Comparison of ENCODE assay signal across 14 cellular contexts in genomic region chr1:117673405-117673804, GRCh38.
DNase-seq lines count a peak whose midpoint lies in the region; ATAC-seq, FAIRE-seq and TF ChIP-seq lines count a peak whose summit lies in the region.
"Had no signal": no experiment of that assay in that cellular context is flagged by ENCODE, and none has a peak within 500 bp of the region (broad histone marks: within the 10 kb centered on the region; RNA-seq: fewer than 3 reads in every experiment).

No MANE protein-coding gene starts in this region.

- no peak for TF ChIP-seq POLR2A in breast epithelium (IDR thresholded peaks at IDR 0.05)

- no peaks in the 10 kb centered on the region for H3K36me3 ChIP-seq in breast epithelium
- H3K36me3 ChIP-seq in naive thymus-derived CD4-positive, alpha-beta T cell (ENCODE audit: control insufficient read depth in 2 of 3, insufficient read depth in 3 of 3, low read length in 3 of 3), result no peaks in the 10 kb centered on the region

- CTCF ChIA-PET in MCF 10A (lab: Yijun Ruan, JAX), result interaction anchor here (0.7 to 1.5 kb wide), 3 partner anchors 13 to 202 kb away, joined by 3 to 5 read pairs (median 4); no protein-coding TSS in a partner anchor
- CTCF ChIA-PET in naive thymus-derived CD4-positive, alpha-beta T cell (lab: Charles Lee), result interaction anchor here (0.9 to 10.2 kb wide), 9 partner anchors 8 to 144 kb away, joined by 3 to 118 read pairs (median 4); partner anchors contain the start of gene TENT5C

- FAIRE-seq in RCC 7860 (lab: Jason Lieb, UNC), result no peak
- FAIRE-seq: urothelium cell line had no signal

- peaks cover 10% of the 10 kb centered on the region for H3K27me3 Mint-ChIP-seq in MCF 10A (ENCODE audit: insufficient read depth, unreplicated experiment)
- H3K27me3 Mint-ChIP-seq in naive thymus-derived CD4-positive, alpha-beta T cell, result peaks cover 0 to 28% (median 0%) of the 10 kb centered on the region in 5 donors

- no peak overlapping the region for H3K27ac ChIP-seq in breast epithelium
- no peak overlapping the region for H3K27ac ChIP-seq in naive thymus-derived CD4-positive, alpha-beta T cell (ENCODE audit: low read depth, low read length)

- no TSS peak for BruUV-seq in MCF 10A (replicated peaks; lab: Mats Ljungman, UMichigan)

- POLR2A ChIA-PET in MCF 10A (lab: Yijun Ruan, JAX), result no interaction called here
- POLR2A ChIA-PET in naive thymus-derived CD4-positive, alpha-beta T cell (lab: Charles Lee), result interaction anchor here (1.3 kb wide), 1 partner anchor 66 kb away, joined by 3 read pairs; no protein-coding TSS in a partner anchor

- DNase-seq in MCF 10A (ENCODE audit: unreplicated experiment) (peak; percentile 59), breast epithelium (ENCODE audit: low spot score in 2 of 2) (no peak), RCC 7860 (ENCODE audit: low spot score) (peak; percentile 38), fibroblast of pulmonary artery (ENCODE audit: low read depth) (peak; percentile 62), stromal cell of bone marrow (ENCODE audit: low read depth) (peak; percentile 57), D341Med (ENCODE audit: low spot score) (no peak), SIG-M5 treated with dmso at 0.1 percent for 504 hours (lab: John Stamatoyannopoulos, UW; ENCODE audit: unreplicated experiment) (no peak)
- no peak for DNase-seq in naive thymus-derived CD4-positive, alpha-beta T cell
- DNase-seq: amygdala, NCI-H2107, OCI-M1 had no signal

- no peak for ATAC-seq in naive thymus-derived CD4-positive, alpha-beta T cell

- no peaks in the 10 kb centered on the region for H3K36me3 Mint-ChIP-seq in MCF 10A (ENCODE audit: insufficient read depth, unreplicated experiment)
- no peaks in the 10 kb centered on the region for H3K36me3 Mint-ChIP-seq in naive thymus-derived CD4-positive, alpha-beta T cell
- H3K36me3 Mint-ChIP-seq: CD14-positive monocyte had no signal

- H3K4me1 Mint-ChIP-seq in MCF 10A (ENCODE audit: insufficient read depth, unreplicated experiment), result no peaks in the 10 kb centered on the region
- peaks cover 0 to 25% (median 4%) of the 10 kb centered on the region in 7 donors for H3K4me1 Mint-ChIP-seq in naive thymus-derived CD4-positive, alpha-beta T cell

- H3K27me3 ChIP-seq in breast epithelium, result no peaks in the 10 kb centered on the region
- no peaks in the 10 kb centered on the region for H3K27me3 ChIP-seq in naive thymus-derived CD4-positive, alpha-beta T cell (ENCODE audit: control insufficient read depth in 2 of 2, insufficient read depth in 2 of 2, low read length in 2 of 2)

- no peak overlapping the region for H3K27ac Mint-ChIP-seq in MCF 10A (ENCODE audit: low read depth, unreplicated experiment)
- H3K27ac Mint-ChIP-seq in naive thymus-derived CD4-positive, alpha-beta T cell, result no peak overlapping the region
- H3K27ac Mint-ChIP-seq: nephron had no signal

- H3K9me3 ChIP-seq in breast epithelium, result no peaks in the 10 kb centered on the region
- no peaks in the 10 kb centered on the region for H3K9me3 ChIP-seq in naive thymus-derived CD4-positive, alpha-beta T cell (ENCODE audit: control insufficient read depth in 2 of 3, low read length in 3 of 3)

- H3K4me3 ChIP-seq in breast epithelium (no peak overlapping the region), fibroblast of pulmonary artery (replicated peaks; ENCODE audit: low read depth, low read length) (no peak overlapping the region)
- H3K4me3 ChIP-seq in naive thymus-derived CD4-positive, alpha-beta T cell (ENCODE audit: low read length), result no peak overlapping the region

- H3K9me3 Mint-ChIP-seq in MCF 10A (ENCODE audit: unreplicated experiment), result no peaks in the 10 kb centered on the region
- H3K9me3 Mint-ChIP-seq in naive thymus-derived CD4-positive, alpha-beta T cell, result no peaks in the 10 kb centered on the region
- H3K9me3 Mint-ChIP-seq: CD14-positive monocyte, nephron had no signal

- TF ChIP-seq CTCF in MCF 10A (IDR thresholded peaks at IDR 0.05; ENCODE audit: unreplicated experiment) (no peak), breast epithelium (IDR thresholded peaks at IDR 0.05) (no peak), fibroblast of pulmonary artery (IDR thresholded peaks at IDR 0.05; ENCODE audit: low read length, missing control alignments) (no peak)

- H3K4me1 ChIP-seq in breast epithelium, result no peaks in the 10 kb centered on the region
- peaks cover 0 to 5% of the 10 kb centered on the region in 2 donors for H3K4me1 ChIP-seq in naive thymus-derived CD4-positive, alpha-beta T cell (ENCODE audit: control insufficient read depth in 2 of 2, insufficient read depth in 2 of 2, low read length in 2 of 2)

- H3K4me3 Mint-ChIP-seq in MCF 10A (ENCODE audit: unreplicated experiment), result no peak overlapping the region
- no peak overlapping the region for H3K4me3 Mint-ChIP-seq in naive thymus-derived CD4-positive, alpha-beta T cell
- H3K4me3 Mint-ChIP-seq: nephron had no signal

- intact Hi-C loops in MCF 10A (cut with micrococcal nuclease), result loop anchor here (10.0 kb wide), 1 partner anchor 139 kb away; no protein-coding TSS in a partner anchor
- intact Hi-C loops in breast epithelium (cut with DNase I; ENCODE audit: low total_unique reads), result no loop called here
- intact Hi-C loops in naive thymus-derived CD4-positive, alpha-beta T cell (cut with micrococcal nuclease), result loop anchor here in 1 of 2 donors (10.0 kb wide), 1 partner anchor 221 kb away; no protein-coding TSS in a partner anchor

Comparison
In these comparisons a context has a peak if more than half of its experiments do, and no peak if none do; other contexts are left out.
1. DNase-seq: peak in MCF 10A (single experiment), RCC 7860 (single experiment), fibroblast of pulmonary artery (single experiment) and stromal cell of bone marrow (single experiment); none in breast epithelium (0 of 2), naive thymus-derived CD4-positive, alpha-beta T cell (0 of 9), D341Med (single experiment) and SIG-M5 treated with dmso at 0.1 percent for 504 hours (single experiment).